Comparison of ENCODE assay signal across 8 cellular contexts in the genomic region with DNA sequence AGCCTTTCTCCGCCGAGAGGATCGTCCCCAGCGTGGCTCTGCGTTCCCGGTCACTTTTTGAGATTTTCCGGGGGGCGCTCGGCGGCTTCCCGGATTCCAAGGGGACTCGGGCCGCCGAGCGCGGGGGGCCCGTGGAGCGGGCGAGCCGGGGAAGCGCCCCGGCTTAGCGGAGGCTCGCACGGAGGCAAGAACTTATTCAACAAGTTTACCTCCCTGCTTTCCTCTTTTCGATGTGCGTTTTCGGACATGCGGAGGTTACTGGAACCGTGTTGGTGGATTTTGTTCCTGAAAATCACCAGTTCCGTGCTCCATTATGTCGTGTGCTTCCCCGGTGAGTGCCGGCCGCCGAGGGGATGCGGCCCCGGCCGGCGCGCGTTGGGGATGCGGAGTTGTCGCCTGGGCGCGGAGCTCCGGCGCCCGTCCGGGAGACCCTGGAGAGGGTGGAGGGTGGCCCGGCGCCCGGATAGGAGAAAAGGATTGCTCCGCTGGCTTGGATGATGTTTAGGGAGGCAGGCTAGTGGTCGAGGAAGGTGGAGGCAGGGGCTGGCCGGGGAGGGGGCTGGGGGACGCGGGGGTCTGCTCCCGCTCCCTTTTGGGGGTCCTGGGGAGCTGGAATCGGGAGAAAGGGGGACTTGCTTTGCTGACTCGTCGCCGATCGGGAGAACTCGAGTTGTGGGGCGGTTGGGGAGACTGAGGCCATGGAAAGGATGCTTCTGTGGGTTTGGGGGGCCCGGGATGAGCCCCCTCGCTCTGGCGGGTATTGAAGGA. TPM values are rescaled to one million over a fixed set of nuclear protein-coding genes. Genes with fewer than 3 reads are reported as not detected.
A peak's percentile ranks its signal among the peaks of the same experiment; 100 is the strongest.
DNase-seq lines count a peak whose midpoint lies in the region; ATAC-seq and TF ChIP-seq lines count a peak whose summit lies in the region.

No MANE protein-coding gene starts in this region.

- H3K9ac ChIP-seq in colonic mucosa (ENCODE audit: low read depth in 2 of 2, low read length in 2 of 2) = peak overlapping the region; percentile 83 to 85

- peak overlapping the region; percentile 80 for H3K4me3 ChIP-seq in LNCaP clone FGC (ENCODE audit: low read depth, low read length)
- peak overlapping the region; percentile 51 for H3K4me3 ChIP-seq in colonic mucosa
- peak overlapping the region; percentile 90 for H3K4me3 ChIP-seq in mesodermal cell (ENCODE audit: extremely low read depth, insufficient read depth, low read length, poor library complexity, severe bottlenecking)

- H3K36me3 ChIP-seq in colonic mucosa (no peaks in the 10 kb centered on the region), mesodermal cell (ENCODE audit: control insufficient read depth, insufficient read depth, low read length) (no peaks in the 10 kb centered on the region)

- H3K27ac ChIP-seq in colonic mucosa (peak overlapping the region; percentile 86), mesodermal cell (ENCODE audit: low read depth, low read length, severe bottlenecking) (peak overlapping the region; percentile 99)

- H3K4me1 ChIP-seq in colonic mucosa = no peaks in the 10 kb centered on the region
- peaks cover 11% of the 10 kb centered on the region for H3K4me1 ChIP-seq in mesodermal cell (ENCODE audit: control insufficient read depth, insufficient read depth, low read length, poor library complexity, severe bottlenecking)

- TF ChIP-seq CTCF in LNCaP clone FGC (IDR thresholded peaks at IDR 0.05; ENCODE audit: control insufficient read depth, extremely low read depth, insufficient read depth) = no peak
- no peak for TF ChIP-seq CTCF in colonic mucosa (IDR thresholded peaks at IDR 0.05)

- H3K9me3 ChIP-seq in colonic mucosa (no peaks in the 10 kb centered on the region), mesodermal cell (ENCODE audit: control insufficient read depth, low read length) (peaks cover 12% of the 10 kb centered on the region)

- intact Hi-C loops in colonic mucosa (cut with DNase I) = loop anchor here (5.0 to 10.0 kb wide), 3 partner anchors 93 to 490 kb away; no protein-coding TSS in a partner anchor

- ATAC-seq in GM18868 (IDR thresholded peaks at IDR 0.05; ENCODE audit: unreplicated experiment) = no peak

- H3K27me3 ChIP-seq in colonic mucosa = no peaks in the 10 kb centered on the region

- DNase-seq in EH (ENCODE audit: low read depth) (peak; percentile 37), LNCaP clone FGC (ENCODE audit: low read depth) (no peak), colonic mucosa (peak; percentile 26), hippocampal formation (lab: John Stamatoyannopoulos, UW) (no peak), NCI-H345 treated with DMSO at 0.1 percent for 48 hours (lab: John Stamatoyannopoulos, UW; ENCODE audit: unreplicated experiment) (no peak)
- no peak for DNase-seq in stimulated activated CD8-positive, alpha-beta memory T cell treated with anti-CD3 and anti-CD28 coated beads, Interleukin-4, amount 100 ng/mL, for 48 hours

- 0 to 1% methylated on average over 35 to 45 of the region's 69 CpGs for WGBS in mesodermal cell (ENCODE audit: insufficient coverage in 2 of 2), 2 experiments

RNA-seq across cellular contexts. Expression of gene PTPRG, which starts 0.9 kb away (rescaled TPM):
- 10 to 100 TPM; 26.0 to 26.3 TPM for total RNA-seq in colonic mucosa
- 57.2 TPM for polyA plus RNA-seq in mesodermal cell (2013, experiment 1 of 2)
- polyA plus RNA-seq in mesodermal cell (2013, experiment 2 of 2) = 46.6 TPM

Comparison
In these comparisons a context has a peak if more than half of its experiments do, and no peak if none do; other contexts are left out.
1. DNase-seq: peak in EH (single experiment) and colonic mucosa (single experiment); none in LNCaP clone FGC (single experiment), stimulated activated CD8-positive, alpha-beta memory T cell treated with anti-CD3 and anti-CD28 coated beads, Interleukin-4, amount 100 ng/mL, for 48 hours (single experiment), hippocampal formation (0 of 2) and NCI-H345 treated with DMSO at 0.1 percent for 48 hours (single experiment).
2. Peak in every context shown above with its lines, with median percentiles within 50 percentile points of each other: H3K4me3 ChIP-seq.